Comparison of ENCODE assay signal across 12 cellular contexts in genomic region chr17:15273141-15273793, GRCh38. TPM values are rescaled to one million over a fixed set of nuclear protein-coding genes. Genes with fewer than 3 reads are reported as not detected.
DNase-seq lines count a peak whose midpoint lies in the region; ATAC-seq and TF ChIP-seq lines count a peak whose summit lies in the region.
"Had no signal": no experiment of that assay in that cellular context is flagged by ENCODE, and none has a peak within 500 bp of the region (broad histone marks: within the 10 kb centered on the region; RNA-seq: fewer than 3 reads in every experiment).

No MANE protein-coding gene starts in this region.

- TF ChIP-seq CTCF in astrocyte of the spinal cord (IDR thresholded peaks at IDR 0.05; ENCODE audit: low read depth, low read length) (no peak), foreskin keratinocyte (conservative IDR thresholded peaks at IDR 0.05) (no peak)

- no peaks in the 10 kb centered on the region for H3K36me3 ChIP-seq in subcutaneous abdominal adipose tissue (ENCODE audit: control insufficient read depth in 5 of 5, insufficient read depth in 5 of 5, low read length in 5 of 5)

- peaks cover 0 to 3% (median 0%) of the 10 kb centered on the region in 5 donors for H3K9me3 ChIP-seq in subcutaneous abdominal adipose tissue (ENCODE audit: control insufficient read depth in 5 of 5, low read length in 5 of 5)

- peak; percentile 62 for DNase-seq in H4 (ENCODE audit: low spot score)
- peak; percentile 90 for DNase-seq in astrocyte of the spinal cord (ENCODE audit: low read depth, low spot score)
- DNase-seq in kidney glomerular epithelial cell (lab: John Stamatoyannopoulos, UW), result peak; percentile 79
- no peak for DNase-seq in activated CD4-positive, alpha-beta T cell treated with anti-CD3 and anti-CD28 coated beads, Interleukin-2, amount 50 U/mL, for 1 hour
- no peak for DNase-seq in foreskin keratinocyte
- DNase-seq: cerebellar nuclear complex; naive thymus-derived CD8-positive, alpha-beta T cell had no signal

- no peak overlapping the region for H3K9ac ChIP-seq in subcutaneous abdominal adipose tissue (ENCODE audit: low read length in 5 of 5)

- H3K27ac ChIP-seq in subcutaneous abdominal adipose tissue (ENCODE audit: low read depth, low read length) (peak overlapping the region; percentile 58), foreskin keratinocyte (no peak overlapping the region)

- no peaks in the 10 kb centered on the region for H3K27me3 ChIP-seq in subcutaneous abdominal adipose tissue (ENCODE audit: control insufficient read depth in 5 of 5, insufficient read depth in 4 of 5, low read length in 5 of 5)
- peaks cover 9% of the 10 kb centered on the region for H3K27me3 ChIP-seq in foreskin keratinocyte

- peaks cover 5 to 46% (median 41%) of the 10 kb centered on the region in 5 donors for H3K4me1 ChIP-seq in subcutaneous abdominal adipose tissue (ENCODE audit: control insufficient read depth in 5 of 5, insufficient read depth in 5 of 5, low read length in 5 of 5)
- no peaks in the 10 kb centered on the region for H3K4me1 ChIP-seq in foreskin keratinocyte

- in situ Hi-C loops in astrocyte of the spinal cord (cut with HindIII; ENCODE audit: low sequenced_read_pairs), result no loop called here

- H3K4me3 ChIP-seq in astrocyte of the spinal cord (ENCODE audit: low read depth, low read length) (no peak overlapping the region), subcutaneous abdominal adipose tissue (ENCODE audit: low read depth in 1 of 5, low read length in 5 of 5) (peak overlapping the region in 1 of 5 donors; percentile 12)

- ATAC-seq in HG03469 (IDR thresholded peaks at IDR 0.05; ENCODE audit: unreplicated experiment) (no peak), foreskin keratinocyte (no peak), HG03521 (IDR thresholded peaks at IDR 0.05; ENCODE audit: unreplicated experiment) (no peak)
- ATAC-seq: naive thymus-derived CD8-positive, alpha-beta T cell; Panc1 had no signal

RNA-seq across cellular contexts. Expression of gene PMP22, which starts 8.1 kb away (rescaled TPM):
- total RNA-seq in H4 (2014; rRNA removed; shearing (Covaris generic)), result 18.5 and 27.4 TPM in 2 replicates
- 1.8 and 4.6 TPM in 2 replicates for total RNA-seq in foreskin keratinocyte
- polyA plus RNA-seq in foreskin keratinocyte, result 1.6 and 4.4 TPM in 2 replicates
- total RNA-seq: HT-29 had no signal
- polyA plus RNA-seq: naive thymus-derived CD8-positive, alpha-beta T cell had no signal

Comparison
In these comparisons a context has a peak if more than half of its experiments do, and no peak if none do; other contexts are left out.
1. DNase-seq: peak in H4 (single experiment), astrocyte of the spinal cord (single experiment) and kidney glomerular epithelial cell (single experiment); none in activated CD4-positive, alpha-beta T cell treated with anti-CD3 and anti-CD28 coated beads, Interleukin-2, amount 50 U/mL, for 1 hour (single experiment) and foreskin keratinocyte (0 of 2).